1 cellular context compared by ENCODE assay signal in genomic region chr1:198253668-198254067, GRCh38.
TF ChIP-seq lines count a peak whose summit lies in the region.

No MANE protein-coding gene starts in this region.

TF ChIP-seq in SK-N-SH, 30 proteins besides CTCF, POLR2A, EP300 and RAD21 (continued from another document):
- TF ChIP-seq, protein P1, sequence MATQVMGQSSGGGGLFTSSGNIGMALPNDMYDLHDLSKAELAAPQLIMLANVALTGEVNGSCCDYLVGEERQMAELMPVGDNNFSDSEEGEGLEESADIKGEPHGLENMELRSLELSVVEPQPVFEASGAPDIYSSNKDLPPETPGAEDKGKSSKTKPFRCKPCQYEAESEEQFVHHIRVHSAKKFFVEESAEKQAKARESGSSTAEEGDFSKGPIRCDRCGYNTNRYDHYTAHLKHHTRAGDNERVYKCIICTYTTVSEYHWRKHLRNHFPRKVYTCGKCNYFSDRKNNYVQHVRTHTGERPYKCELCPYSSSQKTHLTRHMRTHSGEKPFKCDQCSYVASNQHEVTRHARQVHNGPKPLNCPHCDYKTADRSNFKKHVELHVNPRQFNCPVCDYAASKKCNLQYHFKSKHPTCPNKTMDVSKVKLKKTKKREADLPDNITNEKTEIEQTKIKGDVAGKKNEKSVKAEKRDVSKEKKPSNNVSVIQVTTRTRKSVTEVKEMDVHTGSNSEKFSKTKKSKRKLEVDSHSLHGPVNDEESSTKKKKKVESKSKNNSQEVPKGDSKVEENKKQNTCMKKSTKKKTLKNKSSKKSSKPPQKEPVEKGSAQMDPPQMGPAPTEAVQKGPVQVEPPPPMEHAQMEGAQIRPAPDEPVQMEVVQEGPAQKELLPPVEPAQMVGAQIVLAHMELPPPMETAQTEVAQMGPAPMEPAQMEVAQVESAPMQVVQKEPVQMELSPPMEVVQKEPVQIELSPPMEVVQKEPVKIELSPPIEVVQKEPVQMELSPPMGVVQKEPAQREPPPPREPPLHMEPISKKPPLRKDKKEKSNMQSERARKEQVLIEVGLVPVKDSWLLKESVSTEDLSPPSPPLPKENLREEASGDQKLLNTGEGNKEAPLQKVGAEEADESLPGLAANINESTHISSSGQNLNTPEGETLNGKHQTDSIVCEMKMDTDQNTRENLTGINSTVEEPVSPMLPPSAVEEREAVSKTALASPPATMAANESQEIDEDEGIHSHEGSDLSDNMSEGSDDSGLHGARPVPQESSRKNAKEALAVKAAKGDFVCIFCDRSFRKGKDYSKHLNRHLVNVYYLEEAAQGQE (IDR thresholded peaks at IDR 0.05; ENCODE audit: low read depth, low read length) = no peak
- no peak for TF ChIP-seq TAF1 (IDR thresholded peaks at IDR 0.05; ENCODE audit: borderline replicate concordance, low read depth, low read length)
- TF ChIP-seq NRF1 (IDR thresholded peaks at IDR 0.05; ENCODE audit: low read depth, low read length) = no peak
- TF ChIP-seq, protein P2, sequence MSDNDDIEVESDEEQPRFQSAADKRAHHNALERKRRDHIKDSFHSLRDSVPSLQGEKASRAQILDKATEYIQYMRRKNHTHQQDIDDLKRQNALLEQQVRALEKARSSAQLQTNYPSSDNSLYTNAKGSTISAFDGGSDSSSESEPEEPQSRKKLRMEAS (IDR thresholded peaks at IDR 0.05; ENCODE audit: low read depth) = no peak
- no peak for TF ChIP-seq RXRA (IDR thresholded peaks at IDR 0.05; ENCODE audit: borderline replicate concordance, low read depth)
- TF ChIP-seq FOSL2 (IDR thresholded peaks at IDR 0.05; ENCODE audit: borderline replicate concordance, low read depth) = peak; percentile 43; the same call in 1 of the 2 replicates
- peak; percentile 60 for TF ChIP-seq POLR2AphosphoS5 (IDR thresholded peaks at IDR 0.05; ENCODE audit: low read depth, low read length)
- TF ChIP-seq, protein P3, sequence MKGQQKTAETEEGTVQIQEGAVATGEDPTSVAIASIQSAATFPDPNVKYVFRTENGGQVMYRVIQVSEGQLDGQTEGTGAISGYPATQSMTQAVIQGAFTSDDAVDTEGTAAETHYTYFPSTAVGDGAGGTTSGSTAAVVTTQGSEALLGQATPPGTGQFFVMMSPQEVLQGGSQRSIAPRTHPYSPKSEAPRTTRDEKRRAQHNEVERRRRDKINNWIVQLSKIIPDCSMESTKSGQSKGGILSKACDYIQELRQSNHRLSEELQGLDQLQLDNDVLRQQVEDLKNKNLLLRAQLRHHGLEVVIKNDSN (IDR thresholded peaks at IDR 0.05; ENCODE audit: borderline replicate concordance, low read depth) = no peak
- TF ChIP-seq NFIC (IDR thresholded peaks at IDR 0.05; ENCODE audit: borderline replicate concordance) = peak; percentile 23; the same call in 1 of the 2 replicates
